8 cellular contexts compared by ENCODE assay signal in the genomic region with DNA sequence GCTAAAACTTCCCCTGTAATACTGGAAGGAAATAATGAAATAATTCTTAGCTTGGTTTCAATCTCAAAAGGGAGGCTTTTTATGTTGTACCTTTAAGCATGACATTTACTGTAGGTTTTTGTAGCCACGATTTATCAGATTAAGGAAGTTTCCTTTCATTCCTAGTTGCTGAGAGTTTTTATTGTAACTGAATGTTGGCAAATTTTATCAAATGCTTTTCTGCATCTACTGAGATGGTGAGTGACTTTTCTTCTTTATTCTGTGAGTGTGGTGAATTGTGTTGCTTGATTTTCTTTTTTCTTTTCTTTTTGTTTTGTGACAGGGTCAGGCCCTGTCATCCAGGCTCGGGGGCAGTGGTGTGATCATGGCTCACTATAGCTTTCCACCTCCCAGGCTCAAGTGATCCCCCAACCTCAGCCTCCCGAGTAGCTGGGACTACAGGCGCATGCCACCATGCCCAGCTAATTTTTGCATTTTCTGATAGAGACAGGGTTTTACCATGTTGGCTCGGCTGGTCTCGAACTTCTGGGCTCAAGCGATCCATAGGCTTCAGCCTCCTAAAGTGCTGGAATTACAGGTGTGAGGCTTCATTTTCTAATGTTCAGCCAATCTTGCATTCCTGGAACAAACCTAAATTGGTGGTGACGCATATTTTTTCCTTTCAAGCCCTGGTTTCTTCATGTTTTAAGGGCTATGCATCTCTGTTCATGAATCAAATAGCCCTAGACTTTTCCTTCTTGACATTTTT. TPM values are rescaled to one million over a fixed set of nuclear protein-coding genes. Genes with fewer than 3 reads are reported as not detected.
DNase-seq lines count a peak whose midpoint lies in the region; ATAC-seq and TF ChIP-seq lines count a peak whose summit lies in the region.

No MANE protein-coding gene starts in this region.

- peak overlapping the region; percentile 93 for H3K27ac Mint-ChIP-seq in nephron progenitor cell

- H3K4me3 Mint-ChIP-seq in nephron progenitor cell, result no peak overlapping the region

- intact Hi-C loops in posterior vena cava (cut with DNase I), result loop anchor here in 1 of 2 donors (5.0 kb wide), 1 partner anchor 40 kb away; a partner anchor contains a TSS

- no peaks in the 10 kb centered on the region for H3K27me3 ChIP-seq in ACC112 (ENCODE audit: insufficient read depth, low read length)

- H3K36me3 Mint-ChIP-seq in nephron progenitor cell (ENCODE audit: low read depth), result peaks cover 10% of the 10 kb centered on the region

- no peaks in the 10 kb centered on the region for H3K36me3 ChIP-seq in ACC112 (ENCODE audit: insufficient read depth, low read length)

- TF ChIP-seq CTCF in coronary artery (IDR thresholded peaks at IDR 0.05), result no peak
- no peak for TF ChIP-seq CTCF in nephron progenitor cell (IDR thresholded peaks at IDR 0.05)

- no peaks in the 10 kb centered on the region for H3K79me2 ChIP-seq in ACC112 (ENCODE audit: control insufficient read depth, insufficient read depth, low read length, unreplicated experiment)

- no peak for ATAC-seq in GM19467 (IDR thresholded peaks at IDR 0.05; ENCODE audit: unreplicated experiment)

- H3K4me3 ChIP-seq in ACC112 (ENCODE audit: low read depth, low read length) (peak overlapping the region; percentile 42; the same call in 1 of the 2 replicates), coronary artery (no peak overlapping the region)

- DNase-seq in OCI-M1 (lab: John Stamatoyannopoulos, UW) (peak; percentile 67), coronary artery (ENCODE audit: low spot score) (no peak), nephron progenitor cell (no peak), posterior vena cava (ENCODE audit: low spot score) (no peak), activated gamma-delta T cell (lab: John Stamatoyannopoulos, UW) (no peak), NCI-H345 (lab: John Stamatoyannopoulos, UW) (no peak)

- peaks cover 38% of the 10 kb centered on the region for H3K4me1 ChIP-seq in ACC112 (ENCODE audit: control insufficient read depth, insufficient read depth, low read length, unreplicated experiment)

- no peaks in the 10 kb centered on the region for H3K27me3 Mint-ChIP-seq in nephron progenitor cell (ENCODE audit: low read depth, poor library complexity)

- H3K27ac ChIP-seq in ACC112 (ENCODE audit: low read depth, low read length) (peak overlapping the region; percentile 100), coronary artery (peak overlapping the region; percentile 63 to 78)

- H3K9me3 Mint-ChIP-seq in nephron progenitor cell, result peaks cover 34% of the 10 kb centered on the region

- peaks cover 48% of the 10 kb centered on the region for H3K4me1 Mint-ChIP-seq in nephron progenitor cell

- no peak overlapping the region for H2AFZ ChIP-seq in ACC112 (ENCODE audit: low read length, unreplicated experiment)

RNA-seq across cellular contexts. Expression of a gene that starts 26.2 kb away (rescaled TPM):
- total RNA-seq in posterior vena cava, result 10 to 100 TPM; 11.9 to 29.5 TPM

RNA-seq across cellular contexts. Expression of a gene that starts 37.4 kb away (rescaled TPM):
- 100 to 1,000 TPM in 1 of 2 donors, 10 to 100 TPM in 1; 65.8 to 123 TPM for total RNA-seq in posterior vena cava
